ENCODE assay signal across 8 cellular contexts in the genomic region with DNA sequence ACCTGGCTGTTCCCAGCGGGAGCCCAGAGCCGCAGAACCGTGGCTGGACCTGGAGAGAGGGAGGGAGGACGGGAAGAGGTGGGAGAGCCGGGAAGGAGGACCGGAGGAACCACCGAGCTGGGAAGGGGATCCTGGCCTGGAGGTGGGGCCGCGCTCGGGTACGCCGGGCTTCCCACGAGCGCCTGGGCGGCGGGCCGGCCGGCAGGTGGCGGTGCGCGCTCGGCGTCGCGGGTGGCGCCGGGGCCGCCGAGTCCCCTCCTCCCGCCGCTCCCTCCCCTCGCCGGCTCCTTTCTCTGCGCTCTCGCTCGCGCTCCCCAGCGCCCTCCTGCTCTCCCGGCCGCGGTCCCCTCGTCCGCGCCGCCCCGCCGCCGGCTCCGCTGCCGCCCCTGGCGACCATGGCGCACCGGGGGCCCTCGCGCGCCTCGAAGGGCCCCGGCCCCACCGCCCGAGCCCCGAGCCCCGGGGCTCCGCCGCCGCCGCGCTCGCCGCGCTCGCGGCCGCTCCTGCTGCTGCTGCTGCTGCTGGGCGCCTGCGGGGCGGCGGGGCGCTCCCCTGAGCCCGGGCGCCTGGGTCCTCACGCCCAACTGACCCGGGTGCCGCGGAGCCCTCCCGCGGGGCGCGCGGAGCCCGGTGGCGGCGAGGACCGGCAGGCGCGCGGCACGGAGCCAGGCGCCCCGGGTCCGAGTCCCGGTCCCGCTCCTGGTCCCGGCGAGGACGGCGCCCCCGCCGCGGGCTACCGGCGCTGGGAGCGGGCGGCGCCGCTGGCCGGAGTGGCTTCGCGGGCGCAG. TPM values are rescaled to one million over a fixed set of nuclear protein-coding genes. Genes with fewer than 3 reads are reported as not detected.
DNase-seq lines count a peak whose midpoint lies in the region; ATAC-seq and TF ChIP-seq lines count a peak whose summit lies in the region.

A gene (plus strand): TSS at position 287 of the 788 bp plus-strand sequence.

- DNase-seq in ELR (ENCODE audit: low read depth) (peak; percentile 75), SK-MEL-5 (ENCODE audit: low read depth, low spot score) (peak; percentile 48), amniotic stem cell (lab: John Stamatoyannopoulos, UW) (peak; percentile 29), right cardiac atrium (peak; percentile 69 to 90 (median 88)), prostate gland (ENCODE audit: low spot score) (peak; percentile 54), NCI-H446 treated with DMSO at 0.1 percent for 48 hours (lab: John Stamatoyannopoulos, UW) (no peak), MV-4-11 (lab: John Stamatoyannopoulos, UW) (no peak)

- TF ChIP-seq CTCF in prostate gland (IDR thresholded peaks at IDR 0.05): peak; percentile 73 to 95 (median 77)

- H3K9me3 ChIP-seq in right cardiac atrium (ENCODE audit: control insufficient read depth, low read length) (no peaks in the 10 kb centered on the region), prostate gland (no peaks in the 10 kb centered on the region)

- TF ChIP-seq POLR2A in prostate gland (IDR thresholded peaks at IDR 0.05): no peak

- peaks cover 4% of the 10 kb centered on the region for H3K4me1 ChIP-seq in right cardiac atrium (ENCODE audit: control insufficient read depth, insufficient read depth, low read length)
- peaks cover 3% of the 10 kb centered on the region for H3K4me1 ChIP-seq in prostate gland (replicated peaks)

- H3K36me3 ChIP-seq in prostate gland: no peaks in the 10 kb centered on the region

- no peak within 1 kb of the TSS for H3K27ac ChIP-seq in right cardiac atrium (ENCODE audit: low read length)
- H3K27ac ChIP-seq in prostate gland: no peak within 1 kb of the TSS

- in situ Hi-C loops in SK-MEL-5 (cut with HindIII; ENCODE audit: low pct_unique_long_range_greater_than_20kb, low sequenced_read_pairs): no loop called here

- peak; percentile 72 for ATAC-seq in HG03097 (IDR thresholded peaks at IDR 0.05; ENCODE audit: low FRiP score, unreplicated experiment)
- peak; percentile 79 to 88 for ATAC-seq in right cardiac atrium

- no peaks in the 10 kb centered on the region for H3K27me3 ChIP-seq in right cardiac atrium (ENCODE audit: control insufficient read depth, insufficient read depth)
- peaks cover 14% of the 10 kb centered on the region for H3K27me3 ChIP-seq in prostate gland (replicated peaks; ENCODE audit: insufficient read depth)

- H3K4me3 ChIP-seq in right cardiac atrium (ENCODE audit: low read length): peak within 1 kb of the TSS; percentile 87
- peak within 1 kb of the TSS; percentile 26 to 28 for H3K4me3 ChIP-seq in prostate gland

- WGBS in right cardiac atrium: 1% methylated on average over 119 of the region's 119 CpGs
- under 1% methylated on average over 71 of the region's 119 CpGs for whole genome bisulfite sequencing in prostate gland

- intact Hi-C loops in right cardiac atrium (cut with DNase I) (loop anchor here (2.0 to 10.0 kb wide), 7 partner anchors 102 to 526 kb away; no protein-coding TSS in a partner anchor), prostate gland (cut with DNase I) (loop anchor here (1.0 to 10.0 kb wide), 5 partner anchors 104 to 792 kb away; no protein-coding TSS in a partner anchor)

RNA-seq across cellular contexts. Expression of the gene that starts here (rescaled TPM):
- not detected in 2 replicates for total RNA-seq in SK-MEL-5 (2014; rRNA removed; shearing (Covaris generic))
- polyA plus RNA-seq in SK-MEL-5 (2015; cell fraction: cytosol; rRNA removed): 0.02 and 0.03 TPM in 2 replicates
- 0.03 TPM in 1 of 2 replicates, not detected in the other for polyA plus RNA-seq in SK-MEL-5 (2015; cell fraction: nucleus; rRNA removed)
- total RNA-seq in right cardiac atrium (1 to 10 TPM; 2.7 to 7.3 (median 2.8) TPM), prostate gland (1 to 10 TPM; 1.0 to 4.4 TPM)
- polyA plus RNA-seq in right cardiac atrium: 2.1 TPM

Comparison
In these comparisons a context has a peak if more than half of its experiments do, and no peak if none do; other contexts are left out.
1. Peak in DNase-seq in SK-MEL-5; RNA of the gene not detected or under 1 TPM.
2. DNase-seq: peak in ELR (single experiment), amniotic stem cell (single experiment), right cardiac atrium (3 of 3) and prostate gland (single experiment); none in NCI-H446 treated with DMSO at 0.1 percent for 48 hours (single experiment) and MV-4-11 (single experiment).